In the genomic region with DNA sequence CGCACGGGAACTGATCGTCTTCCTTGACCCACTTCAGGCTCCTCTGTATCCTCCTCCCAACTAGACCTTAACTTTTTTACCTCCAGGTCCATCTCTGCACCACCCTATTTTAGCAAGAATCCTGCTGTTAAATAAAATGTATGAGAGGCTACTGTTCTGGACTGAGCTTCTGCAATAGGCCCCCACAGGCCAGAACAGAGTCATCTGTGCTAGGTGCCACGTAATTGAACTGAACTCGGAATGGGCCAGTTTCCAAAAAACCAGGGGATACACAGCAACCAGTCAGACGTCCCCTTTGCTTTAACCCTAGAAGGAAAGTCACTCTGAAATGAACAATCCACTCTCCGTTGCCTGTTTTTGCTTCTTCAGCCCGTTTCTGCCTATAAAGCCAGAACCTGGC, we compare ENCODE assay signal across 19 cellular contexts.
"Had no signal": no experiment of that assay in that cellular context is flagged by ENCODE, and none has a peak within 500 bp of the region (broad histone marks: within the 10 kb centered on the region; RNA-seq: fewer than 3 reads in every experiment).

No MANE protein-coding gene starts in this region.

- DNase-seq: activated CD4-positive, alpha-beta T cell treated with anti-CD3 and anti-CD28 coated beads for 36 hours; activated CD4-positive, alpha-beta T cell treated with anti-CD3 and anti-CD28 coated beads, Interleukin-2, amount 50 U/mL, for 48 hours; activated gamma-delta T cell; caudate nucleus; colonic mucosa; heart right ventricle; left colon; lower lobe of right lung; natural killer cell; right lobe of liver; small intestine; stimulated activated CD4-positive, alpha-beta T cell treated with anti-CD3 and anti-CD28 coated beads, Interleukin-4, amount 100 ng/mL, for 1 hour; stomach; testis; upper lobe of right lung had no signal

- H3K4me3 ChIP-seq: ascending aorta, colonic mucosa, heart right ventricle, lower lobe of right lung, right lobe of liver, stomach, testis, upper lobe of right lung had no signal

- H3K9ac ChIP-seq: parathyroid adenoma had no signal

- H3K27ac Mint-ChIP-seq: activated CD4-positive, alpha-beta T cell treated with anti-CD3 and anti-CD28 coated beads for 36 hours; activated naive CD4-positive, alpha-beta T cell treated with anti-CD3 and anti-CD28 coated beads, Interleukin-2, amount 50 U/mL, for 24 hours; natural killer cell; T-helper 2 cell treated with Interferon-gamma antibody and Interleukin-4, amounts not matched to agents 5 μg/mL and 100 μg/mL, for 36 hours had no signal

- H3K4me3 Mint-ChIP-seq: activated CD4-positive, alpha-beta T cell treated with anti-CD3 and anti-CD28 coated beads for 36 hours; activated naive CD4-positive, alpha-beta T cell treated with anti-CD3 and anti-CD28 coated beads, Interleukin-2, amount 50 U/mL, for 24 hours; natural killer cell; T-helper 2 cell treated with Interferon-gamma antibody and Interleukin-4, amounts not matched to agents 5 μg/mL and 100 μg/mL, for 36 hours had no signal

- H3K36me3 Mint-ChIP-seq: activated naive CD4-positive, alpha-beta T cell treated with anti-CD3 and anti-CD28 coated beads, Interleukin-2, amount 50 U/mL, for 24 hours; natural killer cell had no signal

- H3K36me3 ChIP-seq: colonic mucosa had no signal

- H2AFZ ChIP-seq: parathyroid adenoma had no signal

- ATAC-seq: activated CD4-positive, alpha-beta T cell treated with anti-CD3 and anti-CD28 coated beads for 36 hours; heart right ventricle; left colon; lower lobe of right lung; natural killer cell; right lobe of liver; upper lobe of right lung had no signal

- H3K4me1 ChIP-seq: colonic mucosa, parathyroid adenoma, testis had no signal

- H3K9me3 Mint-ChIP-seq: activated naive CD4-positive, alpha-beta T cell treated with anti-CD3 and anti-CD28 coated beads, Interleukin-2, amount 50 U/mL, for 24 hours; natural killer cell; T-helper 2 cell treated with Interferon-gamma antibody and Interleukin-4, amounts not matched to agents 5 μg/mL and 100 μg/mL, for 36 hours had no signal

- H3K27me3 ChIP-seq: ascending aorta, colonic mucosa, right lobe of liver, stomach, testis, upper lobe of right lung had no signal

- H3K79me2 ChIP-seq: parathyroid adenoma had no signal

- H3K27ac ChIP-seq: ascending aorta, colonic mucosa, heart right ventricle, lower lobe of right lung, parathyroid adenoma, right lobe of liver, stomach, testis, upper lobe of right lung had no signal

- H3K4me1 Mint-ChIP-seq: activated CD4-positive, alpha-beta T cell treated with anti-CD3 and anti-CD28 coated beads for 36 hours; activated naive CD4-positive, alpha-beta T cell treated with anti-CD3 and anti-CD28 coated beads, Interleukin-2, amount 50 U/mL, for 24 hours; natural killer cell had no signal

- H3K9me3 ChIP-seq: ascending aorta, colonic mucosa, heart right ventricle, lower lobe of right lung, right lobe of liver, stomach, testis, upper lobe of right lung had no signal
